In the genomic region with DNA sequence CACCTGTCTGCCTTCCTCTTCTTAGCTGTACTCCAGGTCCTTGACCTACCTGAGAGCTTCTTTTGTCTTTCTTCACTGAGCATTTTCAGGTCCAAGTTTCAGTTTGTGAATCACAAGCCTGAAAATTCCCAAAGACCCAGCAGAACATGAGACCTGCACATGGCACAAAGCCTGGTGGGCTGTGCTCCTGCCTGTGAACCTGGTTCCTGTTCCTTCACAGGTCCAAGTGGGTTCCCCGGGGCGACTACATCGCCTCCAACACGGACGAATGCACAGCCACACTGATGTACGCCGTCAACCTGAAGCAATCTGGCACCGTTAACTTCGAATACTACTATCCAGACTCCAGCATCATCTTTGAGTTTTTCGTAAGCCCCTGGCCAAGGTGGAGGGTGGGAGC, we compare ENCODE assay signal across 22 cellular contexts. TPM values are rescaled to one million over a fixed set of nuclear protein-coding genes. Genes with fewer than 3 reads are reported as not detected.
A peak's percentile ranks its signal among the peaks of the same experiment; 100 is the strongest.
DNase-seq lines count a peak whose midpoint lies in the region; ATAC-seq, FAIRE-seq and TF ChIP-seq lines count a peak whose summit lies in the region.
"Had no signal": no experiment of that assay in that cellular context is flagged by ENCODE, and none has a peak within 500 bp of the region (broad histone marks: within the 10 kb centered on the region; RNA-seq: fewer than 3 reads in every experiment).

No MANE protein-coding gene starts in this region.

- H3K14ac ChIP-seq in IMR-90 (replicated peaks; ENCODE audit: low read depth, low read length), result no peak overlapping the region

- no peak overlapping the region for H2BK15ac ChIP-seq in IMR-90 (ENCODE audit: low read depth, low read length)

- no peaks in the 10 kb centered on the region for H3K79me2 ChIP-seq in K562 (ENCODE audit: control insufficient read depth, insufficient read depth, low read length)
- no peaks in the 10 kb centered on the region for H3K79me2 ChIP-seq in neural progenitor cell (ENCODE audit: low read depth)

- H3K4me3 Mint-ChIP-seq in neural progenitor cell, result no peak overlapping the region
- H3K4me3 Mint-ChIP-seq: B cell; CD8-positive, alpha-beta T cell; HFFc6 had no signal

- no peak overlapping the region for H4K91ac ChIP-seq in IMR-90 (ENCODE audit: insufficient read depth, low read depth, low read length)

- no peak overlapping the region for H4K8ac ChIP-seq in IMR-90 (ENCODE audit: low read depth in 2 of 2, low read length in 2 of 2)

- H4K5ac ChIP-seq in IMR-90 (ENCODE audit: low read depth, low read length), result no peak overlapping the region

- TF ChIP-seq POLR2A in IMR-90 (IDR thresholded peaks at IDR 0.05; ENCODE audit: low read depth, low read length), result no peak
- TF ChIP-seq POLR2A in K562 (conservative IDR thresholded peaks at IDR 0.05), result no peak
- TF ChIP-seq POLR2A in thyroid gland (IDR thresholded peaks at IDR 0.05), result no peak
- no peak for TF ChIP-seq POLR2A in uterus (IDR thresholded peaks at IDR 0.05)

- H3K36me3 ChIP-seq in IMR-90 (ENCODE audit: control insufficient read depth, insufficient read depth, low read length), result no peaks in the 10 kb centered on the region
- no peaks in the 10 kb centered on the region for H3K36me3 ChIP-seq in K562 (ENCODE audit: control insufficient read depth, insufficient read depth, low read length)
- H3K36me3 ChIP-seq in neural progenitor cell, result no peaks in the 10 kb centered on the region
- H3K36me3 ChIP-seq in thyroid gland, result no peaks in the 10 kb centered on the region
- no peaks in the 10 kb centered on the region for H3K36me3 ChIP-seq in uterus
- H3K36me3 ChIP-seq: BLaER1 treated with 17β-estradiol and CSF1 and Interleukin-3, amounts not matched to agents 10 nM and 100 nM had no signal

- TF ChIP-seq RAD21 in IMR-90 (IDR thresholded peaks at IDR 0.05; ENCODE audit: low read length) (no peak), K562 (CRISPR knock-in tag; conservative IDR thresholded peaks at IDR 0.05 in 1 of 2, IDR thresholded peaks at IDR 0.05 in 1 of 2) (no peak)

- no peak overlapping the region for H2BK120ac ChIP-seq in IMR-90 (ENCODE audit: low read depth, low read length)

- H2AFZ ChIP-seq in IMR-90 (replicated peaks; ENCODE audit: low read length, poor library complexity), result peak overlapping the region; percentile 68
- H2AFZ ChIP-seq in K562 (ENCODE audit: low read depth, low read length), result peak overlapping the region; percentile 21; the same call in 1 of the 2 replicates
- no peak overlapping the region for H2AFZ ChIP-seq in neural progenitor cell (replicated peaks)

- H4K20me1 ChIP-seq in IMR-90 (ENCODE audit: insufficient read depth, low read length) (no peaks in the 10 kb centered on the region), K562 (replicated peaks; ENCODE audit: control insufficient read depth, insufficient read depth, low read length) (no peaks in the 10 kb centered on the region), neural progenitor cell (ENCODE audit: low read depth) (no peaks in the 10 kb centered on the region)

- FAIRE-seq in K562 (lab: Jason Lieb, UNC), result no peak
- FAIRE-seq: GM12878, HepG2 had no signal

- BruUV-seq in IMR-90 (replicated peaks; lab: Mats Ljungman, UMichigan) (no TSS peak), K562 (replicated peaks; lab: Mats Ljungman, UMichigan) (no TSS peak)

- H3K9me3 ChIP-seq in IMR-90 (ENCODE audit: control insufficient read depth, insufficient read depth, low read length), result no peaks in the 10 kb centered on the region
- no peaks in the 10 kb centered on the region for H3K9me3 ChIP-seq in K562 (replicated peaks; ENCODE audit: control insufficient read depth, insufficient read depth, low read depth, low read length)
- no peaks in the 10 kb centered on the region for H3K9me3 ChIP-seq in neural progenitor cell (ENCODE audit: low read depth)
- no peaks in the 10 kb centered on the region for H3K9me3 ChIP-seq in thyroid gland
- no peaks in the 10 kb centered on the region for H3K9me3 ChIP-seq in uterus
- H3K9me3 ChIP-seq: BLaER1 treated with 17β-estradiol and CSF1 and Interleukin-3, amounts not matched to agents 10 nM and 100 nM had no signal

- no peak for ATAC-seq in IMR-90 (ENCODE audit: low read depth)
- no peak for ATAC-seq in K562
- ATAC-seq in HG02973 (IDR thresholded peaks at IDR 0.05; ENCODE audit: unreplicated experiment), result no peak
- ATAC-seq: CD8-positive, alpha-beta T cell; GM12878; HCT116; HepG2 had no signal

- H3K4me1 ChIP-seq in IMR-90 (ENCODE audit: control insufficient read depth, insufficient read depth, low read length) (no peaks in the 10 kb centered on the region; the same call in 1 of the 2 replicates), K562 (replicated peaks in 1 of 2; ENCODE audit: control insufficient read depth in 2 of 2, insufficient read depth in 2 of 2, low read length in 2 of 2) (peaks cover 6 to 33% of the 10 kb centered on the region in 2 experiments; a peak in 4 of 5 replicates), neural progenitor cell (peaks cover 24% of the 10 kb centered on the region), thyroid gland (peaks cover 18 to 29% of the 10 kb centered on the region in 2 donors), uterus (no peaks in the 10 kb centered on the region)

- H3F3A ChIP-seq in neural progenitor cell (ENCODE audit: low read depth), result peaks cover 14% of the 10 kb centered on the region

- H3K4me2 ChIP-seq in IMR-90 (ENCODE audit: low read depth, low read length) (no peak overlapping the region), K562 (ENCODE audit: insufficient read depth, low read length) (no peak overlapping the region), neural progenitor cell (no peak overlapping the region)

- H2AK9ac ChIP-seq in IMR-90 (replicated peaks; ENCODE audit: low read depth, low read length, poor library complexity), result no peak overlapping the region

- H3K9me3 Mint-ChIP-seq in neural progenitor cell, result peaks cover 4% of the 10 kb centered on the region
- H3K9me3 Mint-ChIP-seq: CD8-positive, alpha-beta T cell; HFFc6 had no signal

- H3K4me3 ChIP-seq in IMR-90 (ENCODE audit: insufficient read depth, low read depth, low read length) (no peak overlapping the region), K562 (no peak overlapping the region), neural progenitor cell (no peak overlapping the region), thyroid gland (replicated peaks in 1 of 3) (no peak overlapping the region), uterus (no peak overlapping the region)
- H3K4me3 ChIP-seq: BLaER1 treated with 17β-estradiol and CSF1 and Interleukin-3, amounts not matched to agents 10 nM and 100 nM; GM12878 had no signal

- WGBS in IMR-90 (ENCODE audit: extremely low coverage in 2 of 2, insufficient read length in 1 of 2), 2 experiments, result no CpG with 5 or more reads among the region's 10 CpGs
- WGBS in K562 (ENCODE audit: insufficient coverage, low coverage, missing lambda C conversion rate), result 57% methylated on average over 10 of the region's 10 CpGs
- WGBS in thyroid gland, 2 donors, result 51 to 68% methylated on average over 10 of the region's 10 CpGs

- H3K4me1 Mint-ChIP-seq in neural progenitor cell, result peaks cover 21% of the 10 kb centered on the region
- H3K4me1 Mint-ChIP-seq: B cell had no signal

- H3K27me3 Mint-ChIP-seq in neural progenitor cell (ENCODE audit: insufficient read depth, low read depth), result no peaks in the 10 kb centered on the region

- H3K9ac ChIP-seq in IMR-90 (ENCODE audit: low read depth, low read length) (no peak overlapping the region), K562 (ENCODE audit: insufficient read depth in 1 of 2, low read depth in 2 of 2, low read length in 2 of 2) (peak overlapping the region in 1 of 2 experiments; percentile 19; a peak in 1 of 4 replicates), neural progenitor cell (no peak overlapping the region)
- H3K9ac ChIP-seq: BLaER1 treated with 17β-estradiol and CSF1 and Interleukin-3, amounts not matched to agents 10 nM and 100 nM had no signal

- dilution Hi-C loops in IMR-90 (cut with HindIII; ENCODE audit: low sequenced_read_pairs, unreplicated experiment), result no loop called here

- no peak overlapping the region for H3K23ac ChIP-seq in IMR-90 (ENCODE audit: low read depth, low read length)

- H2AK5ac ChIP-seq in IMR-90 (ENCODE audit: low read depth, low read length), result no peak overlapping the region

- no peaks in the 10 kb centered on the region for H3K27me3 ChIP-seq in IMR-90 (ENCODE audit: control insufficient read depth, insufficient read depth, low read length)
- H3K27me3 ChIP-seq in K562 (ENCODE audit: control insufficient read depth in 2 of 2, insufficient read depth in 2 of 2, low read length in 2 of 2), result no peaks in the 10 kb centered on the region
- no peaks in the 10 kb centered on the region for H3K27me3 ChIP-seq in neural progenitor cell
- no peaks in the 10 kb centered on the region for H3K27me3 ChIP-seq in thyroid gland
- no peaks in the 10 kb centered on the region for H3K27me3 ChIP-seq in uterus

- in situ Hi-C loops in IMR-90 (cut with MboI; ENCODE audit: low sequenced_read_pairs), result no loop called here
- in situ Hi-C loops in K562 (cut with MboI), result no loop called here

- H3K79me1 ChIP-seq in IMR-90 (ENCODE audit: low read depth in 1 of 2, low read length in 2 of 2), result no peaks in the 10 kb centered on the region

- intact Hi-C loops in IMR-90 (cut with micrococcal nuclease), result no loop called here
- intact Hi-C loops in K562 (cut with micrococcal nuclease), result no loop called here
- intact Hi-C loops in thyroid gland (cut with DNase I), result no loop called here
- intact Hi-C loops in uterus (cut with DNase I; ENCODE audit: low total_unique reads), result no loop called here

- no peak overlapping the region for H3K4ac ChIP-seq in IMR-90 (ENCODE audit: low read depth, low read length)

- DNase-seq in IMR-90, result no peak
- no peak for DNase-seq in K562 (ENCODE audit: extremely low read depth in 1 of 4, low spot score in 3 of 4)
- no peak for DNase-seq in neural progenitor cell (ENCODE audit: low spot score)
- DNase-seq in thyroid gland, result peak; percentile 53 to 54
- no peak for DNase-seq in AG08396 (ENCODE audit: low spot score)
- DNase-seq in uterus, result no peak
- DNase-seq: 8988T; Calu3; CD8-positive, alpha-beta T cell; DMS53; DND-41; EL; GOT3; H7; HFFc6 had no signal

- H3K27ac ChIP-seq in IMR-90 (ENCODE audit: insufficient read depth, low read length) (no peak overlapping the region), K562 (ENCODE audit: extremely low read depth, low read depth, low read length) (no peak overlapping the region), neural progenitor cell (no peak overlapping the region), thyroid gland (peak overlapping the region; percentile 4 to 73 (median 72)), uterus (no peak overlapping the region)
- H3K27ac ChIP-seq: BLaER1 treated with 17β-estradiol and CSF1 and Interleukin-3, amounts not matched to agents 10 nM and 100 nM had no signal

- no peak overlapping the region for H2BK5ac ChIP-seq in IMR-90 (ENCODE audit: low read depth, low read length, poor library complexity, severe bottlenecking)

- CTCF ChIA-PET in IMR-90 (lab: Yijun Ruan, JAX) (interaction anchor here (0.8 kb wide), 1 partner anchor 9 kb away, joined by 3 read pairs; no protein-coding TSS in a partner anchor), K562 (lab: Yijun Ruan, JAX; ENCODE audit: low intra/inter-chr PET ratio) (no interaction called here)

- H2BK20ac ChIP-seq in IMR-90 (ENCODE audit: low read depth, low read length), result 0 out of 2 replicates have a peak overlapping the region, but pooled peaks have one; percentile 30

- H3K9me1 ChIP-seq in IMR-90 (ENCODE audit: insufficient read depth, low read length) (0 out of 2 replicates have a peak, but pooled peaks cover 4% of the 10 kb centered on the region), K562 (ENCODE audit: control insufficient read depth, insufficient read depth, low read length) (no peaks in the 10 kb centered on the region)

- TF ChIP-seq EP300 in K562 (IDR thresholded peaks at IDR 0.05; ENCODE audit: low read length), result no peak

- H3K36me3 Mint-ChIP-seq in neural progenitor cell, result no peaks in the 10 kb centered on the region

- TF ChIP-seq CTCF in IMR-90 (conservative IDR thresholded peaks at IDR 0.05; ENCODE audit: low read depth, low read length) (no peak), K562 (IDR thresholded peaks at IDR 0.05 in 2 of 3, conservative IDR thresholded peaks at IDR 0.05 in 1 of 3; ENCODE audit: insufficient read depth in 2 of 3, low read depth in 1 of 3, low read length in 3 of 3) (no peak), neural progenitor cell (IDR thresholded peaks at IDR 0.05) (no peak), thyroid gland (IDR thresholded peaks at IDR 0.05) (no peak), uterus (IDR thresholded peaks at IDR 0.05) (no peak)

- POLR2A ChIA-PET in IMR-90 (lab: Charles Lee; ENCODE audit: unreplicated experiment) (no interaction called here), K562 (lab: Yijun Ruan, JAX) (interaction anchor here (0.9 to 2.5 kb wide), 4 partner anchors 8 to 12 kb away, joined by 3 to 12 read pairs (median 4); no protein-coding TSS in a partner anchor)

- H3K27ac Mint-ChIP-seq in neural progenitor cell, result peak overlapping the region; percentile 64
- H3K27ac Mint-ChIP-seq: B cell; CD8-positive, alpha-beta T cell; HFFc6 had no signal

- H3K56ac ChIP-seq in IMR-90 (ENCODE audit: extremely low read depth, insufficient read depth, low read length), result no peak overlapping the region

- H3K18ac ChIP-seq in IMR-90 (ENCODE audit: low read depth, low read length), result no peak overlapping the region

RNA-seq across cellular contexts. Expression of a gene that starts 42.1 kb away (rescaled TPM):
- total RNA-seq in IMR-90 (2012; rRNA removed) (348 and 373 TPM in 2 replicates), K562 (2014; rRNA removed) (254 and 257 TPM in 2 replicates), K562 (2014; rRNA removed; fragmentation: Illumina TruSeq; extraction: Trizol) (273 and 284 TPM in 2 replicates), K562 (2015; rRNA removed; fragmentation: Illumina TruSeq; extraction: Trizol) (211 and 221 TPM in 2 replicates), K562 (2021) (232 and 246 TPM in 2 replicates), neural progenitor cell (ENCODE audit: low replicate concordance) (118 and 128 TPM in 2 replicates), thyroid gland (100 to 1,000 TPM; 164 to 264 (median 200) TPM), uterus (100 to 1,000 TPM in 3 of 4 donors, 10 to 100 TPM in 1; 98.1 to 138 (median 112) TPM)
- polyA plus RNA-seq in IMR-90 (2012; rRNA removed) (214 and 231 TPM in 2 replicates), K562 (2011; rRNA removed) (221 and 230 TPM in 2 replicates), K562 (2014; fragmentation: Illumina TruSeq; extraction: Trizol) (293 and 317 TPM in 2 replicates), K562 (2014; fragmentation: Nextera tagmentation; extraction: Ambion mirVana) (100 to 1,000 TPM; 336 to 623 TPM), K562 (2014; rRNA removed) (235 and 240 TPM in 2 replicates)
- polyA plus RNA-seq in IMR-90 (2012; cell fraction: cytosol; rRNA removed), result 117 and 193 TPM in 2 replicates
- polyA plus RNA-seq in IMR-90 (2012; cell fraction: nucleus; rRNA removed; ENCODE audit: low replicate concordance), result 152 and 416 TPM in 2 replicates
- 340 and 395 TPM in 2 replicates for total RNA-seq in K562 (2011; cell fraction: chromatin; rRNA removed; ENCODE audit: low replicate concordance)
- total RNA-seq in K562 (2011; cell fraction: nucleolus; rRNA removed), result 195 and 209 TPM in 2 replicates
- 265 and 293 TPM in 2 replicates for total RNA-seq in K562 (2011; cell fraction: nucleoplasm; rRNA removed)
- polyA plus RNA-seq in K562 (2011; cell fraction: cytosol; rRNA removed), result 149 and 217 TPM in 2 replicates
- polyA plus RNA-seq in K562 (2011; cell fraction: nucleus; rRNA removed), result 232 and 336 TPM in 2 replicates
- polyA plus RNA-seq in K562 (2012), result 195 and 518 TPM in 2 replicates
- polyA minus RNA-seq in K562 (2011; rRNA and poly(A)+ RNA removed), result 227 and 242 TPM in 2 replicates
- polyA minus RNA-seq in K562 (2011; cell fraction: cytosol; rRNA and poly(A)+ RNA removed), result 87.5 and 101 TPM in 2 replicates
- polyA minus RNA-seq in K562 (2011; cell fraction: nucleus; rRNA and poly(A)+ RNA removed), result 92.1 and 168 TPM in 2 replicates

RNA-seq across cellular contexts. Expression of a gene that starts 57.7 kb away (rescaled TPM):
- total RNA-seq in IMR-90 (2012; rRNA removed) (0.28 and 0.54 TPM in 2 replicates), K562 (2014; rRNA removed) (0.09 TPM in 1 of 2 replicates, not detected in the other), K562 (2014; rRNA removed; fragmentation: Illumina TruSeq; extraction: Trizol) (0.03 and 0.25 TPM in 2 replicates), K562 (2015; rRNA removed; fragmentation: Illumina TruSeq; extraction: Trizol) (0.04 and 0.07 TPM in 2 replicates), K562 (2021) (0.20 and 0.38 TPM in 2 replicates), neural progenitor cell (ENCODE audit: low replicate concordance) (1.5 and 2.0 TPM in 2 replicates), thyroid gland (10 to 100 TPM in 2 of 4 donors, 1 to 10 TPM in 2; 4.7 to 24.0 (median 12.3) TPM), uterus (10 to 100 TPM in 1 of 4 donors, 1 to 10 TPM in 2, under 1 TPM in 1; 0.29 to 51.2 (median 2.8) TPM)
- polyA plus RNA-seq in IMR-90 (2012; rRNA removed) (1.6 and 1.7 TPM in 2 replicates), K562 (2011; rRNA removed) (0.11 and 0.14 TPM in 2 replicates), K562 (2014; fragmentation: Illumina TruSeq; extraction: Trizol) (0.18 and 0.46 TPM in 2 replicates), K562 (2014; fragmentation: Nextera tagmentation; extraction: Ambion mirVana) (under 1 TPM; 0.17 to 0.21 TPM), K562 (2014; rRNA removed) (0.15 and 1.2 TPM in 2 replicates)
- polyA plus RNA-seq in IMR-90 (2012; cell fraction: cytosol; rRNA removed), result 0.73 and 0.91 TPM in 2 replicates
- polyA plus RNA-seq in IMR-90 (2012; cell fraction: nucleus; rRNA removed; ENCODE audit: low replicate concordance), result 1.6 and 2.2 TPM in 2 replicates
- 0.21 and 0.62 TPM in 2 replicates for total RNA-seq in K562 (2011; cell fraction: chromatin; rRNA removed; ENCODE audit: low replicate concordance)
- 0.13 and 0.17 TPM in 2 replicates for total RNA-seq in K562 (2011; cell fraction: nucleolus; rRNA removed)
- total RNA-seq in K562 (2011; cell fraction: nucleoplasm; rRNA removed), result 0.22 TPM in 1 of 2 replicates, not detected in the other
- polyA plus RNA-seq in K562 (2011; cell fraction: cytosol; rRNA removed), result 0.09 and 0.16 TPM in 2 replicates
- polyA plus RNA-seq in K562 (2011; cell fraction: nucleus; rRNA removed), result 0.24 TPM in 2 replicates
- 0.17 and 0.32 TPM in 2 replicates for polyA plus RNA-seq in K562 (2012)
- 0.09 and 0.11 TPM in 2 replicates for polyA minus RNA-seq in K562 (2011; rRNA and poly(A)+ RNA removed)
- polyA minus RNA-seq in K562 (2011; cell fraction: cytosol; rRNA and poly(A)+ RNA removed), result not detected in 2 replicates
- 0.11 and 0.13 TPM in 2 replicates for polyA minus RNA-seq in K562 (2011; cell fraction: nucleus; rRNA and poly(A)+ RNA removed)
- total RNA-seq: G401 had no signal

Comparison
In these comparisons a context has a peak if more than half of its experiments do, and no peak if none do; other contexts are left out.
1. DNase-seq: peak in thyroid gland (2 of 2); none in IMR-90 (single experiment), K562 (0 of 4), neural progenitor cell (single experiment), AG08396 (single experiment) and uterus (0 of 2).
2. H3K27ac ChIP-seq: peak in thyroid gland (3 of 3); none in IMR-90 (single experiment), K562 (single experiment), neural progenitor cell (single experiment) and uterus (0 of 2).